ENCODE assay signal across 34 cellular contexts in the genomic region with DNA sequence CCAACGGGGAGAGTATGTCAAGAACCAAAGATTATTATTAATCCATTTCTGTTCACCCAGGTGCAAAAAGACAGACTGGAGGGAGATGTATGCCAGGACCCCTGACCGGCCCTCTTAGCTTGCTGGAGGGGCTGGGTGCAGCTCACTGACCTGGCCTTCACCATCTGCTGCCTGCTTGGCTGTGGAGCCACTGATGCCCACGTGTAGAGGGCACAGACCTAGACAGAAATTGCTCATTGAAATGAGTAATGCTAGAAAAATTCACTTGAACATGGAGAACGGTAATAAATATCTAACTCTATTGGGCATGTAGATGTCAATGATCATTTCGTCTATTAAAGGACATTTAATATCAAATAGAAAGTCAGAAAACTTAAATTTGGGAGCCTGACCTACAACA. TPM values are rescaled to one million over a fixed set of nuclear protein-coding genes. Genes with fewer than 3 reads are reported as not detected.
A peak's percentile ranks its signal among the peaks of the same experiment; 100 is the strongest.
DNase-seq lines count a peak whose midpoint lies in the region; ATAC-seq and TF ChIP-seq lines count a peak whose summit lies in the region.
"Had no signal": no experiment of that assay in that cellular context is flagged by ENCODE, and none has a peak within 500 bp of the region (broad histone marks: within the 10 kb centered on the region; RNA-seq: fewer than 3 reads in every experiment).

No MANE protein-coding gene starts in this region.

- peaks cover 17% of the 10 kb centered on the region for H3K4me1 Mint-ChIP-seq in MCF 10A (ENCODE audit: insufficient read depth, unreplicated experiment)
- H3K4me1 Mint-ChIP-seq: naive B cell had no signal

- CTCF ChIA-PET in MCF 10A (lab: Yijun Ruan, JAX): no interaction called here

- H3K27ac ChIP-seq in breast epithelium: no peak overlapping the region
- H3K27ac ChIP-seq: 22Rv1, coronary artery, left ventricle myocardium inferior, neutrophil, right lobe of liver, upper lobe of left lung, WERI-Rb-1 had no signal

- H3K4me1 ChIP-seq in breast epithelium: no peaks in the 10 kb centered on the region
- H3K4me1 ChIP-seq: HAP-1, left ventricle myocardium inferior, right lobe of liver, upper lobe of left lung had no signal

- no peak overlapping the region for H3K4me3 Mint-ChIP-seq in MCF 10A (ENCODE audit: unreplicated experiment)
- H3K4me3 Mint-ChIP-seq: activated CD4-positive, alpha-beta T cell treated with anti-CD3 and anti-CD28 coated beads, Interleukin-2, amount 10 ng/mL, durations not matched to agents 24 days and 14 days; activated naive CD8-positive, alpha-beta T cell treated with anti-CD3 and anti-CD28 coated beads, Interleukin-2, amount 50 U/mL, for 24 hours; activated T-cell treated with anti-CD3 and anti-CD28 coated beads, Interleukin-2, amount 50 U/mL, for 24 hours; CD4-positive, CD25-positive, alpha-beta regulatory T cell; naive B cell had no signal

- in situ Hi-C loops in GM13976 (cut with MboI; ENCODE audit: low sequenced_read_pairs, unreplicated experiment) (no loop called here), GM13977 (cut with MboI; ENCODE audit: low pct_unique_long_range_greater_than_20kb, low sequenced_read_pairs, unreplicated experiment) (no loop called here)

- DNase-seq in MCF 10A (ENCODE audit: unreplicated experiment) (peak; percentile 21), breast epithelium (ENCODE audit: low spot score in 2 of 2) (no peak), glomerular visceral epithelial cell (ENCODE audit: extremely low spot score) (peak; percentile 54), DMS153 (lab: John Stamatoyannopoulos, UW) (no peak), GM13976 (ENCODE audit: low spot score) (no peak), middle frontal gyrus (ENCODE audit: extremely low spot score, low spot score) (no peak), GM13977 (ENCODE audit: low spot score) (no peak)
- DNase-seq: activated CD4-positive, alpha-beta T cell treated with anti-CD3 and anti-CD28 coated beads, Interleukin-2, amount 10 ng/mL, durations not matched to agents 24 days and 14 days; activated gamma-delta T cell treated with Interleukin-2 at 50 U/mL for 16 hours; activated naive CD8-positive, alpha-beta T cell treated with anti-CD3 and anti-CD28 coated beads, Interleukin-2, amount 50 U/mL, for 24 hours; activated T-cell treated with anti-CD3 and anti-CD28 coated beads, Interleukin-2, amount 50 U/mL, for 24 hours; CD4-positive, CD25-positive, alpha-beta regulatory T cell; foreskin melanocyte; hippocampal formation; left ventricle myocardium inferior; naive B cell; NCI-H1417 treated with DMSO at 0.1 percent for 48 hours; NCI-H2081 treated with DMSO at 0.1 percent for 48 hours; NCI-H446; NCI-H82; SHP77; stimulated activated CD4-positive, alpha-beta T cell treated with anti-CD3 and anti-CD28 coated beads, Interleukin-12 subunit alpha, Interleukin-12 subunit beta, amount 100 ng/mL, for 4 hours; stimulated activated CD4-positive, alpha-beta T cell treated with anti-CD3 and anti-CD28 coated beads, Interleukin-4, amount 100 ng/mL, for 1 hour; T1000; WERI-Rb-1 had no signal

- H3K27ac Mint-ChIP-seq in MCF 10A (ENCODE audit: low read depth, unreplicated experiment): no peak overlapping the region
- H3K27ac Mint-ChIP-seq: activated CD4-positive, alpha-beta T cell treated with anti-CD3 and anti-CD28 coated beads, Interleukin-2, amount 10 ng/mL, durations not matched to agents 24 days and 14 days; activated naive CD8-positive, alpha-beta T cell treated with anti-CD3 and anti-CD28 coated beads, Interleukin-2, amount 50 U/mL, for 24 hours; activated T-cell treated with anti-CD3 and anti-CD28 coated beads, Interleukin-2, amount 50 U/mL, for 24 hours; CD4-positive, CD25-positive, alpha-beta regulatory T cell; naive B cell had no signal

- BruUV-seq in MCF 10A (replicated peaks; lab: Mats Ljungman, UMichigan): no TSS peak

- ATAC-seq in SK-N-SH treated with all-trans-retinoic acid at 6 μM for 48 hours: peak; percentile 71
- ATAC-seq: activated naive CD8-positive, alpha-beta T cell treated with anti-CD3 and anti-CD28 coated beads, Interleukin-2, amount 50 U/mL, for 24 hours; esophagus mucosa; K562 had no signal

- H3K27me3 Mint-ChIP-seq in MCF 10A (ENCODE audit: insufficient read depth, unreplicated experiment): no peaks in the 10 kb centered on the region
- H3K27me3 Mint-ChIP-seq: activated naive CD8-positive, alpha-beta T cell treated with anti-CD3 and anti-CD28 coated beads, Interleukin-2, amount 50 U/mL, for 24 hours; activated T-cell treated with anti-CD3 and anti-CD28 coated beads, Interleukin-2, amount 50 U/mL, for 24 hours; naive B cell had no signal

- H3K9me3 ChIP-seq in breast epithelium: no peaks in the 10 kb centered on the region
- H3K9me3 ChIP-seq: HAP-1, left ventricle myocardium inferior, neutrophil, right lobe of liver, upper lobe of left lung had no signal

- no peaks in the 10 kb centered on the region for H3K27me3 ChIP-seq in breast epithelium
- H3K27me3 ChIP-seq: neutrophil, right lobe of liver, upper lobe of left lung had no signal

- H3K4me3 ChIP-seq in breast epithelium: no peak overlapping the region
- H3K4me3 ChIP-seq: coronary artery, HAP-1, K562, left ventricle myocardium inferior, right lobe of liver, upper lobe of left lung had no signal

- no peak for TF ChIP-seq CTCF in MCF 10A (IDR thresholded peaks at IDR 0.05; ENCODE audit: unreplicated experiment)
- TF ChIP-seq CTCF in breast epithelium (IDR thresholded peaks at IDR 0.05): no peak
- TF ChIP-seq CTCF in GM13976 (IDR thresholded peaks at IDR 0.05; ENCODE audit: borderline replicate concordance, control extremely low read depth, extremely low read depth, insufficient read depth, missing control alignments): no peak
- TF ChIP-seq CTCF in GM13977 (IDR thresholded peaks at IDR 0.05; ENCODE audit: extremely low read depth, insufficient read depth, missing control alignments): no peak

- no peaks in the 10 kb centered on the region for H3K36me3 ChIP-seq in breast epithelium
- H3K36me3 ChIP-seq: HAP-1, neutrophil, right lobe of liver, upper lobe of left lung, WERI-Rb-1 had no signal

- intact Hi-C loops in MCF 10A (cut with micrococcal nuclease): no loop called here
- intact Hi-C loops in breast epithelium (cut with DNase I; ENCODE audit: low total_unique reads): no loop called here

- no peaks in the 10 kb centered on the region for H3K9me3 Mint-ChIP-seq in MCF 10A (ENCODE audit: unreplicated experiment)
- H3K9me3 Mint-ChIP-seq: activated T-cell treated with anti-CD3 and anti-CD28 coated beads, Interleukin-2, amount 50 U/mL, for 24 hours; naive B cell had no signal

- POLR2A ChIA-PET in MCF 10A (lab: Yijun Ruan, JAX): no interaction called here

- no peak for TF ChIP-seq POLR2A in breast epithelium (IDR thresholded peaks at IDR 0.05)

- H3K36me3 Mint-ChIP-seq in MCF 10A (ENCODE audit: insufficient read depth, unreplicated experiment): peaks cover 8% of the 10 kb centered on the region

TF ChIP-seq in SK-N-SH treated with all-trans-retinoic acid at 6 μM for 48 hours, 23 proteins besides CTCF, POLR2A, EP300 and RAD21 (continues in another document):
- TF ChIP-seq, protein P1, sequence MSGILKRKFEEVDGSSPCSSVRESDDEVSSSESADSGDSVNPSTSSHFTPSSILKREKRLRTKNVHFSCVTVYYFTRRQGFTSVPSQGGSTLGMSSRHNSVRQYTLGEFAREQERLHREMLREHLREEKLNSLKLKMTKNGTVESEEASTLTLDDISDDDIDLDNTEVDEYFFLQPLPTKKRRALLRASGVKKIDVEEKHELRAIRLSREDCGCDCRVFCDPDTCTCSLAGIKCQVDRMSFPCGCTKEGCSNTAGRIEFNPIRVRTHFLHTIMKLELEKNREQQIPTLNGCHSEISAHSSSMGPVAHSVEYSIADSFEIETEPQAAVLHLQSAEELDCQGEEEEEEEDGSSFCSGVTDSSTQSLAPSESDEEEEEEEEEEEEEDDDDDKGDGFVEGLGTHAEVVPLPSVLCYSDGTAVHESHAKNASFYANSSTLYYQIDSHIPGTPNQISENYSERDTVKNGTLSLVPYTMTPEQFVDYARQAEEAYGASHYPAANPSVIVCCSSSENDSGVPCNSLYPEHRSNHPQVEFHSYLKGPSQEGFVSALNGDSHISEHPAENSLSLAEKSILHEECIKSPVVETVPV (CRISPR knock-in tag; IDR thresholded peaks at IDR 0.05): no peak
- TF ChIP-seq, protein P2, sequence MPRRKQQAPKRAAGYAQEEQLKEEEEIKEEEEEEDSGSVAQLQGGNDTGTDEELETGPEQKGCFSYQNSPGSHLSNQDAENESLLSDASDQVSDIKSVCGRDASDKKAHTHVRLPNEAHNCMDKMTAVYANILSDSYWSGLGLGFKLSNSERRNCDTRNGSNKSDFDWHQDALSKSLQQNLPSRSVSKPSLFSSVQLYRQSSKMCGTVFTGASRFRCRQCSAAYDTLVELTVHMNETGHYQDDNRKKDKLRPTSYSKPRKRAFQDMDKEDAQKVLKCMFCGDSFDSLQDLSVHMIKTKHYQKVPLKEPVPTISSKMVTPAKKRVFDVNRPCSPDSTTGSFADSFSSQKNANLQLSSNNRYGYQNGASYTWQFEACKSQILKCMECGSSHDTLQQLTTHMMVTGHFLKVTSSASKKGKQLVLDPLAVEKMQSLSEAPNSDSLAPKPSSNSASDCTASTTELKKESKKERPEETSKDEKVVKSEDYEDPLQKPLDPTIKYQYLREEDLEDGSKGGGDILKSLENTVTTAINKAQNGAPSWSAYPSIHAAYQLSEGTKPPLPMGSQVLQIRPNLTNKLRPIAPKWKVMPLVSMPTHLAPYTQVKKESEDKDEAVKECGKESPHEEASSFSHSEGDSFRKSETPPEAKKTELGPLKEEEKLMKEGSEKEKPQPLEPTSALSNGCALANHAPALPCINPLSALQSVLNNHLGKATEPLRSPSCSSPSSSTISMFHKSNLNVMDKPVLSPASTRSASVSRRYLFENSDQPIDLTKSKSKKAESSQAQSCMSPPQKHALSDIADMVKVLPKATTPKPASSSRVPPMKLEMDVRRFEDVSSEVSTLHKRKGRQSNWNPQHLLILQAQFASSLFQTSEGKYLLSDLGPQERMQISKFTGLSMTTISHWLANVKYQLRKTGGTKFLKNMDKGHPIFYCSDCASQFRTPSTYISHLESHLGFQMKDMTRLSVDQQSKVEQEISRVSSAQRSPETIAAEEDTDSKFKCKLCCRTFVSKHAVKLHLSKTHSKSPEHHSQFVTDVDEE (CRISPR knock-in tag; IDR thresholded peaks at IDR 0.05): no peak
- TF ChIP-seq ZNF8 (CRISPR knock-in tag; IDR thresholded peaks at IDR 0.05) (no peak), OSR1 (CRISPR knock-in tag; IDR thresholded peaks at IDR 0.05) (no peak), ISL1 (CRISPR knock-in tag; IDR thresholded peaks at IDR 0.05) (no peak), SNAI2 (CRISPR knock-in tag; IDR thresholded peaks at IDR 0.05) (no peak), ESRRG (CRISPR knock-in tag; IDR thresholded peaks at IDR 0.05) (no peak), BACH2 (CRISPR knock-in tag; IDR thresholded peaks at IDR 0.05; ENCODE audit: borderline replicate concordance) (no peak), ZFP30 (CRISPR knock-in tag; IDR thresholded peaks at IDR 0.05) (no peak), TCF4 (CRISPR knock-in tag; IDR thresholded peaks at IDR 0.05; ENCODE audit: borderline replicate concordance) (no peak)

RNA-seq across cellular contexts. Expression of a gene that starts 58.8 kb away (rescaled TPM):
- 26.9 and 28.0 TPM in 2 replicates for total RNA-seq in MCF 10A (2022)
- 10 to 100 TPM; 69.9 to 100.0 (median 71.4) TPM for total RNA-seq in breast epithelium

Comparison
In these comparisons a context has a peak if more than half of its experiments do, and no peak if none do; other contexts are left out.
1. DNase-seq: peak in MCF 10A (single experiment) and glomerular visceral epithelial cell (single experiment); none in breast epithelium (0 of 2), DMS153 (single experiment), GM13976 (single experiment), middle frontal gyrus (single experiment) and GM13977 (single experiment).